9 cellular contexts compared by ENCODE assay signal in the genomic region with DNA sequence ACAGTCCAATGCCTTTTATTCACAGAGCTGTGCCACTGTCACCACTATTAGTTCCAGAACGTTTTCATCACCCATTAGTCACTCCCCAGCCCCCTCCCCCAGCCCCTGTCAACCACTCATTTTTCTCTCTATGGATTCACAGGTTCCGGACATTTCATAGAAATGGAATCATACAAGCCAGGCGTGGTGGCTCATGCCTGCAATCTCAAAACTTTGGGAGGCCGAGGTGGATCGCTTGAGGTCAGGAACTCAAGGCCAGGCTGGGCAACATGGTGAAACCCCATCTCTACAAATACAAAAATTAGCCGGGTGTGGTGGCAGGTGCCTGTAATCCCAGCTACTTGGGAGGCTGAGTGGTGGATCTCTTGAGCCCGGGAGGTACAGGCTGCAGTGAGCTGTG. TPM values are rescaled to one million over a fixed set of nuclear protein-coding genes. Genes with fewer than 3 reads are reported as not detected.
DNase-seq lines count a peak whose midpoint lies in the region; ATAC-seq and TF ChIP-seq lines count a peak whose summit lies in the region.
"Had no signal": no experiment of that assay in that cellular context is flagged by ENCODE, and none has a peak within 500 bp of the region (broad histone marks: within the 10 kb centered on the region; RNA-seq: fewer than 3 reads in every experiment).

No MANE protein-coding gene starts in this region.

- H3K4me3 Mint-ChIP-seq in H9: peak overlapping the region; percentile 97 to 98; a peak in 4 of 5 replicates
- H3K4me3 Mint-ChIP-seq in activated CD8-positive, alpha-beta T cell treated with anti-CD3 and anti-CD28 coated beads, Interleukin-2, amount 10 ng/mL, durations not matched to agents 7 days and 5 days: peak overlapping the region; percentile 98

- H3K9me3 Mint-ChIP-seq in H9: peaks cover 0 to 2% of the 10 kb centered on the region in 2 experiments; a peak in 3 of 5 replicates
- H3K9me3 Mint-ChIP-seq in activated CD8-positive, alpha-beta T cell treated with anti-CD3 and anti-CD28 coated beads, Interleukin-2, amount 10 ng/mL, durations not matched to agents 7 days and 5 days (ENCODE audit: insufficient read depth): no peaks in the 10 kb centered on the region

- H3K27me3 ChIP-seq in H9 (ENCODE audit: insufficient read depth, low read length) (no peaks in the 10 kb centered on the region), mesenchymal stem cell (ENCODE audit: control insufficient read depth in 1 of 2, insufficient read depth in 1 of 2, low read length in 2 of 2) (no peaks in the 10 kb centered on the region)
- H3K27me3 ChIP-seq: testis had no signal

- no peak overlapping the region for H3K9ac ChIP-seq in H9 (ENCODE audit: extremely low read depth, insufficient read length, low read length)
- peak overlapping the region; percentile 46 for H3K9ac ChIP-seq in mesenchymal stem cell (ENCODE audit: low read length)

- H3K36me3 ChIP-seq in mesenchymal stem cell (ENCODE audit: control insufficient read depth in 1 of 2, insufficient read depth in 2 of 2, low read depth in 1 of 2, low read length in 2 of 2): peaks cover 0 to 25% of the 10 kb centered on the region in 2 experiments

- H2BK20ac ChIP-seq in H9 (ENCODE audit: low read depth, low read length, poor library complexity, severe bottlenecking): no peak overlapping the region

- peaks cover 6% of the 10 kb centered on the region in 2 experiments for H3K4me1 Mint-ChIP-seq in H9
- H3K4me1 Mint-ChIP-seq in activated CD8-positive, alpha-beta T cell treated with anti-CD3 and anti-CD28 coated beads, Interleukin-2, amount 10 ng/mL, durations not matched to agents 7 days and 5 days (ENCODE audit: low read depth): peaks cover 17% of the 10 kb centered on the region

- H2BK12ac ChIP-seq in H9 (ENCODE audit: insufficient read length, low read depth, low read length) (no peak overlapping the region), mesenchymal stem cell (ENCODE audit: low read length in 2 of 2) (no peak overlapping the region)

- no peak overlapping the region for H3K56ac ChIP-seq in H9 (ENCODE audit: insufficient read length, low read depth, low read length)

- no peak overlapping the region; a peak in 1 of 7 replicates for H3K27ac Mint-ChIP-seq in H9
- peak overlapping the region; percentile 92 for H3K27ac Mint-ChIP-seq in activated CD8-positive, alpha-beta T cell treated with anti-CD3 and anti-CD28 coated beads, Interleukin-2, amount 10 ng/mL, durations not matched to agents 7 days and 5 days

- H3K79me1 ChIP-seq in H9 (ENCODE audit: insufficient read depth, low read depth, low read length, poor library complexity, severe bottlenecking) (peaks cover 7% of the 10 kb centered on the region), mesenchymal stem cell (replicated peaks; ENCODE audit: low read length, poor library complexity, severe bottlenecking) (peaks cover 6% of the 10 kb centered on the region)

- no peaks in the 10 kb centered on the region for H3K27me3 Mint-ChIP-seq in H9 (ENCODE audit: low read depth)
- no peaks in the 10 kb centered on the region for H3K27me3 Mint-ChIP-seq in activated CD8-positive, alpha-beta T cell treated with anti-CD3 and anti-CD28 coated beads, Interleukin-2, amount 10 ng/mL, durations not matched to agents 7 days and 5 days (ENCODE audit: low read depth)

- ATAC-seq in activated CD8-positive, alpha-beta T cell treated with anti-CD3 and anti-CD28 coated beads, Interleukin-2, amount 10 ng/mL, durations not matched to agents 7 days and 5 days: no peak
- no peak for ATAC-seq in HG02870 (IDR thresholded peaks at IDR 0.05; ENCODE audit: unreplicated experiment)
- no peak for ATAC-seq in GM21786 (IDR thresholded peaks at IDR 0.05; ENCODE audit: unreplicated experiment)

- no peak overlapping the region for H2AFZ ChIP-seq in H9 (ENCODE audit: low read length)
- H2AFZ ChIP-seq in mesenchymal stem cell (ENCODE audit: low read depth, low read length): no peak overlapping the region

- H3K4me2 ChIP-seq in H9 (ENCODE audit: insufficient read depth, insufficient read length, low read length) (no peak overlapping the region), mesenchymal stem cell (ENCODE audit: low read length, poor library complexity, severe bottlenecking) (no peak overlapping the region)

- TF ChIP-seq CTCF in AG10803 (conservative IDR thresholded peaks at IDR 0.05; ENCODE audit: low read length): no peak
- no peak for TF ChIP-seq CTCF in H9 (conservative IDR thresholded peaks at IDR 0.05)

- H3K9me3 ChIP-seq in H9 (ENCODE audit: control insufficient read depth, low read depth, low read length): no peaks in the 10 kb centered on the region
- no peaks in the 10 kb centered on the region for H3K9me3 ChIP-seq in mesenchymal stem cell (ENCODE audit: control insufficient read depth, low read length)
- H3K9me3 ChIP-seq: testis had no signal

- no peak overlapping the region for H3K4ac ChIP-seq in H9 (ENCODE audit: low read depth, low read length)
- no peak overlapping the region for H3K4ac ChIP-seq in mesenchymal stem cell (ENCODE audit: low read depth in 1 of 2, low read length in 2 of 2)

- H3K14ac ChIP-seq in H9 (ENCODE audit: insufficient read depth, low read length) (no peak overlapping the region), mesenchymal stem cell (ENCODE audit: low read length in 2 of 2) (no peak overlapping the region)

- DNase-seq in AG10803 (ENCODE audit: low read depth) (peak; percentile 47), H9 (no peak), mesenchymal stem cell (peak; percentile 32), cerebellum (ENCODE audit: low spot score) (no peak), NCI-H187 (lab: John Stamatoyannopoulos, UW) (no peak)
- no peak for DNase-seq in activated CD8-positive, alpha-beta T cell treated with anti-CD3 and anti-CD28 coated beads, Interleukin-2, amount 10 ng/mL, durations not matched to agents 7 days and 5 days

- CTCF ChIA-PET in activated CD8-positive, alpha-beta T cell treated with anti-CD3 and anti-CD28 coated beads, Interleukin-2, amount 10 ng/mL, durations not matched to agents 7 days and 5 days (lab: Charles Lee): interaction anchor here (0.8 to 3.2 kb wide), 7 partner anchors 22 to 98 kb away, joined by 3 to 16 read pairs (median 4); a partner anchor contains a TSS

- H2BK5ac ChIP-seq in H9 (ENCODE audit: insufficient read length, low read length) (no peak overlapping the region), mesenchymal stem cell (ENCODE audit: low read depth, low read length, poor library complexity, severe bottlenecking) (no peak overlapping the region)

- H4K8ac ChIP-seq in H9 (replicated peaks; ENCODE audit: insufficient read length, low read depth, low read length) (no peak overlapping the region), mesenchymal stem cell (ENCODE audit: low read length) (no peak overlapping the region)

- no CpG with 5 or more reads among the region's 7 CpGs for WGBS in H9 (ENCODE audit: extremely low coverage, insufficient read length, low lambda C conversion rate)
- 69% methylated on average over 7 of the region's 7 CpGs for WGBS in mesenchymal stem cell

- no peak overlapping the region for H3K18ac ChIP-seq in H9 (ENCODE audit: insufficient read length, low read depth, low read length)
- no peak overlapping the region for H3K18ac ChIP-seq in mesenchymal stem cell (ENCODE audit: low read depth in 1 of 2, low read length in 2 of 2)

- H3K4me1 ChIP-seq in H9 (ENCODE audit: insufficient read depth, low read length): no peaks in the 10 kb centered on the region
- peaks cover 11% of the 10 kb centered on the region for H3K4me1 ChIP-seq in mesenchymal stem cell (ENCODE audit: control insufficient read depth, insufficient read depth, low read depth, low read length)

- no peaks in the 10 kb centered on the region for H3K23me2 ChIP-seq in H9 (ENCODE audit: insufficient read length, low read depth, low read length, poor library complexity, severe bottlenecking)

- no peak overlapping the region for H3K23ac ChIP-seq in H9 (ENCODE audit: insufficient read length, low read depth, low read length)
- H3K23ac ChIP-seq in mesenchymal stem cell (ENCODE audit: low read length in 2 of 2): no peak overlapping the region

- POLR2A ChIA-PET in activated CD8-positive, alpha-beta T cell treated with anti-CD3 and anti-CD28 coated beads, Interleukin-2, amount 10 ng/mL, durations not matched to agents 7 days and 5 days (lab: Charles Lee): interaction anchor here (1.0 to 1.1 kb wide), 2 partner anchors 10 to 48 kb away, joined by 3 read pairs; no protein-coding TSS in a partner anchor

- H4K20me1 ChIP-seq in H9 (ENCODE audit: control insufficient read depth, insufficient read depth, insufficient read length): no peaks in the 10 kb centered on the region

- no peak overlapping the region for H2BK120ac ChIP-seq in H9 (ENCODE audit: low read depth, low read length, poor library complexity, severe bottlenecking)
- H2BK120ac ChIP-seq in mesenchymal stem cell (ENCODE audit: low read depth, low read length): no peak overlapping the region

- H3K79me2 ChIP-seq in H9 (ENCODE audit: insufficient read depth, low read length): peaks cover 14% of the 10 kb centered on the region; the same call in 1 of the 2 replicates

- H3K36me3 Mint-ChIP-seq in H9 (ENCODE audit: insufficient read depth in 1 of 3, low read depth in 3 of 3): peaks cover 2 to 12% (median 9%) of the 10 kb centered on the region in 3 experiments
- peaks cover 27% of the 10 kb centered on the region for H3K36me3 Mint-ChIP-seq in activated CD8-positive, alpha-beta T cell treated with anti-CD3 and anti-CD28 coated beads, Interleukin-2, amount 10 ng/mL, durations not matched to agents 7 days and 5 days (ENCODE audit: low read depth)

- H3K4me3 ChIP-seq in AG10803 (ENCODE audit: low read length) (no peak overlapping the region), mesenchymal stem cell (ENCODE audit: insufficient read depth in 1 of 2, low read depth in 1 of 2, low read length in 2 of 2) (no peak overlapping the region)

- H3T11ph ChIP-seq in H9 (ENCODE audit: low read length): no peak overlapping the region

- no peak overlapping the region for H2BK15ac ChIP-seq in H9 (ENCODE audit: low read depth, low read length)
- H2BK15ac ChIP-seq in mesenchymal stem cell (ENCODE audit: low read depth, poor library complexity, severe bottlenecking): no peak overlapping the region

- H2AK5ac ChIP-seq in H9 (ENCODE audit: insufficient read length, low read length): no peak overlapping the region
- no peak overlapping the region for H2AK5ac ChIP-seq in mesenchymal stem cell (ENCODE audit: low read length, severe bottlenecking)

- no peak overlapping the region for H4K91ac ChIP-seq in H9 (ENCODE audit: insufficient read length, low read depth, low read length)
- H4K91ac ChIP-seq in mesenchymal stem cell (ENCODE audit: low read length): no peak overlapping the region

- H3K27ac ChIP-seq in H9 (ENCODE audit: insufficient read length, low read depth, low read length) (no peak overlapping the region), mesenchymal stem cell (ENCODE audit: low read length, poor library complexity, severe bottlenecking) (no peak overlapping the region)

- H4K5ac ChIP-seq in H9 (ENCODE audit: insufficient read length, low read depth, low read length): no peak overlapping the region

RNA-seq across cellular contexts. Expression of a gene that starts 0.8 kb away (rescaled TPM):
- total RNA-seq in H9 (2021) (80.4 and 81.8 TPM in 2 replicates), cerebellum (19.1 TPM)
- 10 to 100 TPM; 33.3 to 40.3 TPM for total RNA-seq in activated CD8-positive, alpha-beta T cell treated with anti-CD3 and anti-CD28 coated beads, Interleukin-2, amount 10 ng/mL, durations not matched to agents 7 days and 5 days
- 39.3 TPM for polyA plus RNA-seq in mesenchymal stem cell (2013, experiment 1 of 2)
- polyA plus RNA-seq in mesenchymal stem cell (2013, experiment 2 of 2): 43.3 TPM

RNA-seq across cellular contexts. Expression of a gene that starts 19.8 kb away (rescaled TPM):
- total RNA-seq in H9 (2021) (10.8 and 11.0 TPM in 2 replicates), cerebellum (2.4 TPM)
- not detected for total RNA-seq in activated CD8-positive, alpha-beta T cell treated with anti-CD3 and anti-CD28 coated beads, Interleukin-2, amount 10 ng/mL, durations not matched to agents 7 days and 5 days
- 127 TPM for polyA plus RNA-seq in mesenchymal stem cell (2013, experiment 1 of 2)
- polyA plus RNA-seq in mesenchymal stem cell (2013, experiment 2 of 2): 127 TPM

RNA-seq across cellular contexts. Expression of a gene that starts 36.0 kb away (rescaled TPM):
- total RNA-seq in H9 (2021) (14.3 and 14.9 TPM in 2 replicates), cerebellum (3.2 TPM)
- total RNA-seq in activated CD8-positive, alpha-beta T cell treated with anti-CD3 and anti-CD28 coated beads, Interleukin-2, amount 10 ng/mL, durations not matched to agents 7 days and 5 days: under 1 TPM; 0.16 TPM
- polyA plus RNA-seq in mesenchymal stem cell (2013, experiment 1 of 2): 20.9 TPM
- 19.9 TPM for polyA plus RNA-seq in mesenchymal stem cell (2013, experiment 2 of 2)

Comparison
In these comparisons a context has a peak if more than half of its experiments do, and no peak if none do; other contexts are left out.
1. DNase-seq: peak in AG10803 (single experiment) and mesenchymal stem cell (single experiment); none in H9 (single experiment), activated CD8-positive, alpha-beta T cell treated with anti-CD3 and anti-CD28 coated beads, Interleukin-2, amount 10 ng/mL, durations not matched to agents 7 days and 5 days (single experiment), cerebellum (single experiment) and NCI-H187 (0 of 2).